In the genomic region with DNA sequence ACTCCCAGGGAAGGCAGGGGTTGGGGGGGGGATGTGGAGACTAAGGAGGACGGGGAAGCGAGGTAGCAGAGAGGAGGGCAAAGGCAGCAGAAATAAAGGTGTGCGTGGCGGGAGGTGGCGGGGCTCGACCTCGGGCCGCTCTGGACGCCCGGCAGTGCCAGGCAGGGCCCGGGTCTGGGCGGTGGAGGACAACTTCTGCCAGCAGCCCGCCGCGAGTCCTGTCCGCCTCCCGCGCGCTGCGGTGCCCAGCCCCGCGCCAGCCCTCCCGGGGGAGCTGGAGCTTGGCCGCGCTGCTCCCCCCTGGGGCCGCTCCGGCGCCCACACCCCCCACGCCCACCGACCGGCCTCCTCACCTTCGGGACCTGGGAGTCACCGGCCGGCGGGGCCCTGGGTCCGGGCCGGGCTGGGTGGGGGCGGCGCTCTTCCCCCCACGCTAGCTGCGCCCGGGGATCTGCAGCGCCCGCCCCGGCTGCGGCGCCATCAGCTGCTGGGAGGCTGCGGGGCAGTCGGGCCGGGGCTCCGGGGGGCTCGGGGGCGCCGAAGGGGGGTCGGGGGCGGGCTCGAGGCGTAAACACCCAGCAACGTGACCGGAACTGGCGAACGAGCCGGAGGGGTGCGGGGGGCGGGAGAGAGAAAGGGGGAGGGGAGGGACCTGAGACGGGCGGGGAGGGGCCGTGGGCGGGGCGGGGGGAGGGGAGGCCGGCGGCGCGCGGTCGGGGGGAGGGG, we compare ENCODE assay signal across 11 cellular contexts. TPM values are rescaled to one million over a fixed set of nuclear protein-coding genes. Genes with fewer than 3 reads are reported as not detected.
DNase-seq lines count a peak whose midpoint lies in the region; TF ChIP-seq lines count a peak whose summit lies in the region.
"Had no signal": no experiment of that assay in that cellular context is flagged by ENCODE, and none has a peak within 500 bp of the region (broad histone marks: within the 10 kb centered on the region; RNA-seq: fewer than 3 reads in every experiment).

A gene (minus strand): TSS at position 595 of the 726 bp plus-strand sequence. CDS start 14,507 bp downstream, outside the sequence.

- H3K27ac ChIP-seq in fibroblast of lung (ENCODE audit: insufficient read depth, low read length) (no peak within 1 kb of the TSS), uterus (no peak within 1 kb of the TSS)
- H3K27ac ChIP-seq: transverse colon had no signal

- H3K4me2 ChIP-seq in fibroblast of lung (ENCODE audit: extremely low read depth, insufficient read depth, low read length), result peak within 1 kb of the TSS; percentile 13

- H3K4me1 Mint-ChIP-seq in T-helper 2 cell treated with Interferon-gamma antibody and Interleukin-4, amounts not matched to agents 5 μg/mL and 100 μg/mL, for 36 hours (ENCODE audit: low read depth), result no peaks in the 10 kb centered on the region

- no peak within 1 kb of the TSS for H3K4me3 ChIP-seq in fibroblast of lung (replicated peaks in 1 of 4; ENCODE audit: control extremely low read depth in 1 of 4, insufficient read depth in 1 of 4, low read depth in 3 of 4, low read length in 4 of 4)
- H3K4me3 ChIP-seq in uterus, result no peak within 1 kb of the TSS

- H3K36me3 Mint-ChIP-seq in T-helper 2 cell treated with Interferon-gamma antibody and Interleukin-4, amounts not matched to agents 5 μg/mL and 100 μg/mL, for 36 hours (ENCODE audit: low read depth), result no peaks in the 10 kb centered on the region

- H3K4me1 ChIP-seq in fibroblast of lung (ENCODE audit: control insufficient read depth, extremely low read depth, insufficient read depth, low read length) (no peaks in the 10 kb centered on the region), uterus (no peaks in the 10 kb centered on the region)

- H3K27me3 ChIP-seq in fibroblast of lung (ENCODE audit: control insufficient read depth, insufficient read depth, low read length), result peaks cover 7% of the 10 kb centered on the region
- peaks cover 0 to 10% of the 10 kb centered on the region in 2 donors for H3K27me3 ChIP-seq in uterus

- no peak for TF ChIP-seq POLR2A in uterus (IDR thresholded peaks at IDR 0.05)

- H3K27ac Mint-ChIP-seq in T-helper 2 cell treated with Interferon-gamma antibody and Interleukin-4, amounts not matched to agents 5 μg/mL and 100 μg/mL, for 36 hours, result no peak within 1 kb of the TSS
- H3K27ac Mint-ChIP-seq: activated CD8-positive, alpha-beta T cell treated with anti-CD3 and anti-CD28 coated beads, Interleukin-2, amount 10 ng/mL, durations not matched to agents 7 days and 5 days had no signal

- H3K9me3 Mint-ChIP-seq in T-helper 2 cell treated with Interferon-gamma antibody and Interleukin-4, amounts not matched to agents 5 μg/mL and 100 μg/mL, for 36 hours, result no peaks in the 10 kb centered on the region

- H3K9me3 ChIP-seq in fibroblast of lung (ENCODE audit: control insufficient read depth, insufficient read depth, low read depth, low read length), result no peaks in the 10 kb centered on the region
- H3K9me3 ChIP-seq in uterus, result no peaks in the 10 kb centered on the region
- H3K9me3 ChIP-seq: transverse colon had no signal

- intact Hi-C loops in uterus (cut with DNase I; ENCODE audit: low total_unique reads), result no loop called here

- H3K27me3 Mint-ChIP-seq in T-helper 2 cell treated with Interferon-gamma antibody and Interleukin-4, amounts not matched to agents 5 μg/mL and 100 μg/mL, for 36 hours (ENCODE audit: low read depth), result peaks cover 47% of the 10 kb centered on the region

- no peak for TF ChIP-seq CTCF in fibroblast of lung (conservative IDR thresholded peaks at IDR 0.05 in 1 of 2, IDR thresholded peaks at IDR 0.05 in 1 of 2; ENCODE audit: low read depth in 1 of 2, low read length in 2 of 2)
- TF ChIP-seq CTCF in uterus (IDR thresholded peaks at IDR 0.05), result no peak

- H3K9ac ChIP-seq in fibroblast of lung (ENCODE audit: insufficient read depth, low read length), result no peak within 1 kb of the TSS

- DNase-seq in NCI-H1694 treated with DMSO at 0.1 percent for 48 hours (lab: John Stamatoyannopoulos, UW) (peak; percentile 25), NCI-H1694 (lab: John Stamatoyannopoulos, UW) (no peak), NCI-H2227 treated with DMSO at 0.1 percent for 48 hours (lab: John Stamatoyannopoulos, UW) (peak; percentile 46), fibroblast of lung (ENCODE audit: low read depth in 2 of 2) (no peak), retina (peak; percentile 36), uterus (no peak), A172 (ENCODE audit: low spot score) (no peak)
- DNase-seq in T-helper 2 cell treated with Interferon-gamma antibody and Interleukin-4, amounts not matched to agents 5 μg/mL and 100 μg/mL, for 36 hours (ENCODE audit: low spot score), result no peak

- no peaks in the 10 kb centered on the region for H4K20me1 ChIP-seq in fibroblast of lung (ENCODE audit: control insufficient read depth, extremely low read depth, insufficient read depth, low read length)

- no peaks in the 10 kb centered on the region for H3K79me2 ChIP-seq in fibroblast of lung (ENCODE audit: control insufficient read depth, insufficient read depth, low read length)

- H3K4me3 Mint-ChIP-seq in T-helper 2 cell treated with Interferon-gamma antibody and Interleukin-4, amounts not matched to agents 5 μg/mL and 100 μg/mL, for 36 hours, result no peak within 1 kb of the TSS
- H3K4me3 Mint-ChIP-seq: activated CD8-positive, alpha-beta T cell treated with anti-CD3 and anti-CD28 coated beads, Interleukin-2, amount 10 ng/mL, durations not matched to agents 7 days and 5 days had no signal

- H3K36me3 ChIP-seq in fibroblast of lung (ENCODE audit: control insufficient read depth, insufficient read depth, low read length), result no peaks in the 10 kb centered on the region
- H3K36me3 ChIP-seq in uterus, result no peaks in the 10 kb centered on the region
- H3K36me3 ChIP-seq: transverse colon had no signal

- no peak within 1 kb of the TSS for H2AFZ ChIP-seq in fibroblast of lung (ENCODE audit: low read length)

RNA-seq across cellular contexts. Expression of the gene that starts here (rescaled TPM):
- not detected in 2 replicates for total RNA-seq in fibroblast of lung
- polyA plus RNA-seq in fibroblast of lung, result not detected in 2 replicates
- polyA plus RNA-seq in fibroblast of lung (2012), result not detected in 2 replicates
- not detected in 2 replicates for polyA minus RNA-seq in fibroblast of lung (ENCODE audit: low replicate concordance)
- total RNA-seq in uterus, result under 1 TPM in 1 of 4 donors, not detected in 3; 0.21 TPM
- total RNA-seq in A172 (2014; rRNA removed; shearing (Covaris generic)), result not detected in 2 replicates
- total RNA-seq: activated CD8-positive, alpha-beta T cell treated with anti-CD3 and anti-CD28 coated beads, Interleukin-2, amount 10 ng/mL, durations not matched to agents 7 days and 5 days had no signal
- polyA plus RNA-seq: aorta had no signal

Comparison
In these comparisons a context has a peak if more than half of its experiments do, and no peak if none do; other contexts are left out.
1. DNase-seq: peak in NCI-H1694 treated with DMSO at 0.1 percent for 48 hours (single experiment), NCI-H2227 treated with DMSO at 0.1 percent for 48 hours (single experiment) and retina (single experiment); none in NCI-H1694 (single experiment), fibroblast of lung (0 of 2), uterus (0 of 2), T-helper 2 cell treated with Interferon-gamma antibody and Interleukin-4, amounts not matched to agents 5 μg/mL and 100 μg/mL, for 36 hours (single experiment) and A172 (single experiment).